Comparison of ENCODE assay signal across 1 cellular context in genomic region chr7:24917510-24918239, GRCh38.
TF ChIP-seq lines count a peak whose summit lies in the region.

No MANE protein-coding gene starts in this region.

TF ChIP-seq in HepG2, 621 proteins besides CTCF, POLR2A, EP300 and RAD21 (continued from another document):
- TF ChIP-seq ZHX2 (IDR thresholded peaks at IDR 0.05; ENCODE audit: low read depth) (no peak), ZHX2 (CRISPR knock-in tag; IDR thresholded peaks at IDR 0.05; ENCODE audit: borderline replicate concordance) (no peak), LCORL (IDR thresholded peaks at IDR 0.05) (no peak), LCORL (CRISPR knock-in tag; IDR thresholded peaks at IDR 0.05) (no peak), MEIS1 (CRISPR knock-in tag; IDR thresholded peaks at IDR 0.05; ENCODE audit: borderline replicate concordance) (no peak)
